In the genomic region with DNA sequence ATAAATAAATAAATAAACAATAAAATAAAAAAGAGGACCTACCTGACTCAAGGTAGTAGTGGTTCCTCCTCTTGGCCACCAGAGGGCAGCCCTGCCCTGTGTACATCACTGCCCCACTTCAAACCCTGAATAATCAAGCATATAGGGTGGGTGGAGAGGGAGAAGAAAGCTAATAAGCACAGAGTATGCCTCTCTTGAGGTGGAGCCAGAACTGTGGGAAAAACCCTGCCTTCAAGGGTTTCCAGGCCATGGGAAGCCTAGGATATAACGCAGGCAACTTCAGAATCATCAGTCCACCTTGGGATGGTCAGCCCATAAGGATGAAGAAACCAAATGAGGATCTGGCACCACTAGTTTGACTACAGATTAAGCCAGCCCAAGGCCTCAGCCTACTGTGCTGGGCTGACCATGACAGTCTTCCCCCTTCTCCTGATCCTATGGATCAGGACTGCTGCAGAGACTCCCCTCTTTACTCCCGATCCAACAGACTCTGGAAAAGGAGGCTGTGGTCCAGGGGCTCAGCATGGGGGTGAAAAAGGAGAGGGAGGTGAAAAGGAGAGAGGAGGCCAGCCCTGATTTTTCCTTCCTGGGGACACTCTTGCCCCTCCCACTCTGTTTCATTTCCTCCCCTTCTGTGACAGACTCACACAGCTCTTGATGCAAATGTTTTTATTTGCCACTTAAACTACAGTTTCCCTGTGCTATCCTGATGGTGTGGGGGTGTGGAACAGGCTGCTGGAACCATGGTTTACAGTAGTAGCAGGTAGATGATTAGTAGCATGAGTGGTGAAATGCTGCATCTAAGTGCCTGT, we compare ENCODE assay signal across 9 cellular contexts. TPM values are rescaled to one million over a fixed set of nuclear protein-coding genes. Genes with fewer than 3 reads are reported as not detected.
DNase-seq lines count a peak whose midpoint lies in the region; ATAC-seq, FAIRE-seq and TF ChIP-seq lines count a peak whose summit lies in the region.
"Had no signal": no experiment of that assay in that cellular context is flagged by ENCODE, and none has a peak within 500 bp of the region (broad histone marks: within the 10 kb centered on the region; RNA-seq: fewer than 3 reads in every experiment).

No MANE protein-coding gene starts in this region.

- no peaks in the 10 kb centered on the region for H3K4me1 ChIP-seq in CD4-positive, alpha-beta memory T cell (ENCODE audit: insufficient read depth, low read length)
- no peaks in the 10 kb centered on the region for H3K4me1 ChIP-seq in adrenal gland (replicated peaks in 1 of 2)

- TF ChIP-seq POLR2A in adrenal gland (IDR thresholded peaks at IDR 0.05) = no peak

- FAIRE-seq in GM19239 (lab: Jason Lieb, UNC) = peak; percentile 86

- no peak overlapping the region for H3K4me3 Mint-ChIP-seq in CD4-positive, alpha-beta memory T cell
- H3K4me3 Mint-ChIP-seq: T-helper 1 cell treated with Interleukin-12 subunit alpha and Interleukin-12 subunit beta and Interleukin-4 antibody, amounts not matched to agents 30 μg/mL and 1 μg/mL, for 36 hours had no signal

- H3K27me3 Mint-ChIP-seq in CD4-positive, alpha-beta memory T cell = no peaks in the 10 kb centered on the region

- DNase-seq in CD4-positive, alpha-beta memory T cell = peak; percentile 48 to 56 (median 53)
- DNase-seq in GM19239 (ENCODE audit: insufficient read length, low spot score) = peak; percentile 52
- DNase-seq in HuH-7 (ENCODE audit: low spot score) = peak; percentile 81
- DNase-seq in SK-MEL-5 (ENCODE audit: low read depth, low spot score) = peak; percentile 65
- DNase-seq in adrenal gland = peak in 3 of 7 donors; percentile 31 to 53 (median 45)
- peak; percentile 38 for DNase-seq in left ventricle myocardium superior
- peak; percentile 44 for DNase-seq in stimulated activated CD4-positive, alpha-beta T cell treated with anti-CD3 and anti-CD28 coated beads, Interleukin-15, amount 100 ng/mL, for 24 hours

- no peak overlapping the region for H3K27ac ChIP-seq in CD4-positive, alpha-beta memory T cell (ENCODE audit: low read depth, low read length)
- peak overlapping the region in 1 of 5 donors; percentile 14 for H3K27ac ChIP-seq in adrenal gland

- CTCF ChIA-PET in CD4-positive, alpha-beta memory T cell (lab: Charles Lee; ENCODE audit: partially characterized antibody) = interaction anchor here (0.8 to 8.5 kb wide), 14 partner anchors 9 to 192 kb away, joined by 3 to 159 read pairs (median 4); a partner anchor contains a TSS

- TF ChIP-seq CTCF in adrenal gland (IDR thresholded peaks at IDR 0.05) = peak; percentile 76 to 95 (median 88)

- ATAC-seq in left ventricle myocardium superior (peak; percentile 73), GM19324 (IDR thresholded peaks at IDR 0.05; ENCODE audit: low FRiP score, unreplicated experiment) (no peak)

- 88 to 94% (median 92%) methylated on average over 2 of the region's 2 CpGs for WGBS in adrenal gland, 4 donors

- H3K36me3 Mint-ChIP-seq in CD4-positive, alpha-beta memory T cell = peaks cover 22 to 23% of the 10 kb centered on the region in 2 donors

- H3K4me1 Mint-ChIP-seq in CD4-positive, alpha-beta memory T cell = peaks cover 0 to 1% (median 0%) of the 10 kb centered on the region in 4 donors

- in situ Hi-C loops in SK-MEL-5 (cut with HindIII; ENCODE audit: low pct_unique_long_range_greater_than_20kb, low sequenced_read_pairs) = no loop called here

- no peaks in the 10 kb centered on the region for H3K36me3 ChIP-seq in CD4-positive, alpha-beta memory T cell (ENCODE audit: insufficient read depth, low read length)
- H3K36me3 ChIP-seq in adrenal gland (replicated peaks in 1 of 2) = peaks cover 0 to 56% of the 10 kb centered on the region in 2 donors

- no peaks in the 10 kb centered on the region for H3K9me3 Mint-ChIP-seq in CD4-positive, alpha-beta memory T cell
- H3K9me3 Mint-ChIP-seq: T-helper 1 cell treated with Interleukin-12 subunit alpha and Interleukin-12 subunit beta and Interleukin-4 antibody, amounts not matched to agents 30 μg/mL and 1 μg/mL, for 36 hours had no signal

- peak overlapping the region in 4 of 7 donors; percentile 7 to 73 (median 38) for H3K27ac Mint-ChIP-seq in CD4-positive, alpha-beta memory T cell
- H3K27ac Mint-ChIP-seq: T-helper 1 cell treated with Interleukin-12 subunit alpha and Interleukin-12 subunit beta and Interleukin-4 antibody, amounts not matched to agents 30 μg/mL and 1 μg/mL, for 36 hours had no signal

- POLR2A ChIA-PET in CD4-positive, alpha-beta memory T cell (lab: Charles Lee; ENCODE audit: partially characterized antibody) = interaction anchor here (1.0 to 3.3 kb wide), 6 partner anchors 10 to 60 kb away, joined by 3 to 13 read pairs (median 3); a partner anchor contains a TSS

- no peaks in the 10 kb centered on the region for H3K9me3 ChIP-seq in CD4-positive, alpha-beta memory T cell (ENCODE audit: control insufficient read depth in 1 of 2, low read length in 2 of 2)
- H3K9me3 ChIP-seq in adrenal gland (replicated peaks in 1 of 3) = no peaks in the 10 kb centered on the region

- intact Hi-C loops in CD4-positive, alpha-beta memory T cell (cut with micrococcal nuclease) = loop anchor here (1.0 kb wide), 3 partner anchors 24 to 192 kb away; no protein-coding TSS in a partner anchor
- intact Hi-C loops in adrenal gland (cut with DNase I) (no loop called here), left ventricle myocardium superior (cut with micrococcal nuclease) (no loop called here)

- H3K4me3 ChIP-seq in CD4-positive, alpha-beta memory T cell (ENCODE audit: low read length in 2 of 2) = no peak overlapping the region
- no peak overlapping the region for H3K4me3 ChIP-seq in adrenal gland

- H3K27me3 ChIP-seq in CD4-positive, alpha-beta memory T cell (ENCODE audit: insufficient read depth, low read length) = no peaks in the 10 kb centered on the region
- no peaks in the 10 kb centered on the region for H3K27me3 ChIP-seq in adrenal gland

RNA-seq across cellular contexts. Expression of a gene that starts 10.1 kb away (rescaled TPM):
- total RNA-seq in CD4-positive, alpha-beta memory T cell = 1 to 10 TPM; 1.9 to 2.2 TPM
- 1 to 10 TPM; 1.8 to 5.6 TPM for polyA plus RNA-seq in CD4-positive, alpha-beta memory T cell
- total RNA-seq in SK-MEL-5 (2014; rRNA removed; shearing (Covaris generic)) = 126 and 133 TPM in 2 replicates
- polyA plus RNA-seq in SK-MEL-5 (2015; cell fraction: cytosol; rRNA removed) = 91.0 and 105 TPM in 2 replicates
- polyA plus RNA-seq in SK-MEL-5 (2015; cell fraction: nucleus; rRNA removed) = 16.6 and 22.6 TPM in 2 replicates
- total RNA-seq in adrenal gland = 10 to 100 TPM; 13.1 to 73.6 (median 26.1) TPM
- 10 to 100 TPM; 15.4 to 19.7 (median 15.7) TPM for polyA plus RNA-seq in adrenal gland
- total RNA-seq in left ventricle myocardium superior = 8.9 TPM

RNA-seq across cellular contexts. Expression of a gene that starts 36.5 kb away (rescaled TPM):
- 1 to 10 TPM; 9.8 to 9.9 TPM for total RNA-seq in CD4-positive, alpha-beta memory T cell
- polyA plus RNA-seq in CD4-positive, alpha-beta memory T cell = 1 to 10 TPM; 8.5 TPM
- 15.0 and 15.3 TPM in 2 replicates for total RNA-seq in SK-MEL-5 (2014; rRNA removed; shearing (Covaris generic))
- polyA plus RNA-seq in SK-MEL-5 (2015; cell fraction: cytosol; rRNA removed) = 22.5 and 22.6 TPM in 2 replicates
- 7.3 and 8.1 TPM in 2 replicates for polyA plus RNA-seq in SK-MEL-5 (2015; cell fraction: nucleus; rRNA removed)
- total RNA-seq in adrenal gland (10 to 100 TPM; 30.0 to 70.8 (median 42.7) TPM), left ventricle myocardium superior (10.2 TPM)
- 10 to 100 TPM; 17.8 to 69.8 (median 18.2) TPM for polyA plus RNA-seq in adrenal gland

RNA-seq across cellular contexts. Expression of a gene that starts 36.6 kb away (rescaled TPM):
- 1 to 10 TPM; 1.3 to 2.1 TPM for total RNA-seq in CD4-positive, alpha-beta memory T cell
- polyA plus RNA-seq in CD4-positive, alpha-beta memory T cell = under 1 TPM; 0.22 to 0.88 TPM
- 27.4 and 28.4 TPM in 2 replicates for total RNA-seq in SK-MEL-5 (2014; rRNA removed; shearing (Covaris generic))
- 65.5 and 84.2 TPM in 2 replicates for polyA plus RNA-seq in SK-MEL-5 (2015; cell fraction: cytosol; rRNA removed)
- polyA plus RNA-seq in SK-MEL-5 (2015; cell fraction: nucleus; rRNA removed) = 33.9 and 35.5 TPM in 2 replicates
- total RNA-seq in adrenal gland (10 to 100 TPM in 4 of 8 donors, 1 to 10 TPM in 4; 4.2 to 23.5 (median 10.2) TPM), left ventricle myocardium superior (7.1 TPM)
- polyA plus RNA-seq in adrenal gland = 10 to 100 TPM in 2 of 3 donors, 1 to 10 TPM in 1; 6.3 to 11.7 (median 10.7) TPM

RNA-seq across cellular contexts. Expression of a gene that starts 43.7 kb away (rescaled TPM):
- total RNA-seq in CD4-positive, alpha-beta memory T cell = 1 to 10 TPM; 2.1 to 3.0 TPM
- polyA plus RNA-seq in CD4-positive, alpha-beta memory T cell = 1 to 10 TPM in 1 of 2 donors, under 1 TPM in 1; 0.94 to 1.1 TPM
- 3.5 and 4.4 TPM in 2 replicates for total RNA-seq in SK-MEL-5 (2014; rRNA removed; shearing (Covaris generic))
- 6.0 and 8.8 TPM in 2 replicates for polyA plus RNA-seq in SK-MEL-5 (2015; cell fraction: cytosol; rRNA removed)
- 2.4 and 2.5 TPM in 2 replicates for polyA plus RNA-seq in SK-MEL-5 (2015; cell fraction: nucleus; rRNA removed)
- total RNA-seq in adrenal gland (10 to 100 TPM in 2 of 8 donors, 1 to 10 TPM in 6; 1.6 to 12.2 (median 8.0) TPM), left ventricle myocardium superior (8.7 TPM)
- polyA plus RNA-seq in adrenal gland = 10 to 100 TPM in 2 of 3 donors, 1 to 10 TPM in 1; 5.1 to 15.0 (median 11.7) TPM

RNA-seq across cellular contexts. Expression of a gene that starts 60.0 kb away (rescaled TPM):
- total RNA-seq in CD4-positive, alpha-beta memory T cell = 10 to 100 TPM; 59.5 to 64.5 TPM
- 10 to 100 TPM; 26.8 to 28.8 TPM for polyA plus RNA-seq in CD4-positive, alpha-beta memory T cell
- total RNA-seq in SK-MEL-5 (2014; rRNA removed; shearing (Covaris generic)) = 27.5 and 27.9 TPM in 2 replicates
- 31.2 and 37.8 TPM in 2 replicates for polyA plus RNA-seq in SK-MEL-5 (2015; cell fraction: cytosol; rRNA removed)
- 103 and 110 TPM in 2 replicates for polyA plus RNA-seq in SK-MEL-5 (2015; cell fraction: nucleus; rRNA removed)
- total RNA-seq in adrenal gland (10 to 100 TPM; 26.7 to 45.3 (median 32.4) TPM), left ventricle myocardium superior (13.7 TPM)
- 10 to 100 TPM; 23.6 to 39.3 (median 31.7) TPM for polyA plus RNA-seq in adrenal gland
